In genomic region chr17:63162406-63163157, GRCh38 we compare ENCODE assay signal across 2 cellular contexts.
TF ChIP-seq lines count a peak whose summit lies in the region.

No MANE protein-coding gene starts in this region.

TF ChIP-seq in K562, 482 proteins besides CTCF, POLR2A, EP300 and RAD21 (continued from another document and continues in another):
- TF ChIP-seq PCBP1 (IDR thresholded peaks at IDR 0.05; ENCODE audit: low read depth, low read length, poor library complexity, severe bottlenecking) (no peak), SREBF2 (CRISPR knock-in tag; IDR thresholded peaks at IDR 0.05) (no peak), TAL1 (IDR thresholded peaks at IDR 0.05) (peak; percentile 55), ZNF23 (CRISPR knock-in tag; IDR thresholded peaks at IDR 0.05) (no peak), USF1 (CRISPR knock-in tag; IDR thresholded peaks at IDR 0.05) (no peak), ZBTB9 (CRISPR knock-in tag; IDR thresholded peaks at IDR 0.05) (no peak), IFI16 (CRISPR knock-in tag; IDR thresholded peaks at IDR 0.05) (no peak), AFF1 (IDR thresholded peaks at IDR 0.05; ENCODE audit: low read depth in 1 of 2, partially characterized antibody in 2 of 2) (no peak), ATF3 (IDR thresholded peaks at IDR 0.05) (peak; percentile 35; the same call in 1 of the 2 replicates), ATF3 (CRISPR knock-in tag; conservative IDR thresholded peaks at IDR 0.05) (no peak), ETS2 (tag; IDR thresholded peaks at IDR 0.05; ENCODE audit: borderline replicate concordance, poor library complexity, severe bottlenecking) (no peak), CEBPG (CRISPR knock-in tag; IDR thresholded peaks at IDR 0.05) (no peak), CEBPG (tag; conservative IDR thresholded peaks at IDR 0.05 in 1 of 2, IDR thresholded peaks at IDR 0.05 in 1 of 2) (peak in 1 of 2 experiments; percentile 69; a peak in 2 of 4 replicates), ZKSCAN1 (IDR thresholded peaks at IDR 0.05; ENCODE audit: low read depth, low read length) (no peak), ARID3B (CRISPR knock-in tag; IDR thresholded peaks at IDR 0.05; ENCODE audit: borderline replicate concordance) (no peak), SOX6 (IDR thresholded peaks at IDR 0.05) (0 out of 2 replicates have a peak, but pooled peaks have one; percentile 35), PTRF (tag; IDR thresholded peaks at IDR 0.05) (no peak), TRIM24 (IDR thresholded peaks at IDR 0.05) (peak; percentile 42 to 70; a peak in 2 of 4 replicates), KLF1 (tag; IDR thresholded peaks at IDR 0.05) (no peak), ARID1B (IDR thresholded peaks at IDR 0.05) (peak; percentile 52; the same call in 1 of the 2 replicates)

TF ChIP-seq in HepG2, 621 proteins besides CTCF, POLR2A, EP300 and RAD21 (continued from another document):
- TF ChIP-seq AFF4 (CRISPR knock-in tag; IDR thresholded peaks at IDR 0.05) (no peak), UBTF (CRISPR knock-in tag; IDR thresholded peaks at IDR 0.05) (no peak), WIZ (CRISPR knock-in tag; IDR thresholded peaks at IDR 0.05) (no peak), ZNF232 (CRISPR knock-in tag; IDR thresholded peaks at IDR 0.05; ENCODE audit: borderline replicate concordance) (no peak)
